Comparison of ENCODE assay signal across 16 cellular contexts in genomic region chr1:185648858-185649589, GRCh38.
"Had no signal": no experiment of that assay in that cellular context is flagged by ENCODE, and none has a peak within 500 bp of the region (broad histone marks: within the 10 kb centered on the region; RNA-seq: fewer than 3 reads in every experiment).

No MANE protein-coding gene starts in this region.

- H3K4me3 ChIP-seq: esophagus squamous epithelium, gastroesophageal sphincter, left ventricle myocardium inferior, lower lobe of right lung, tibial artery had no signal

- FAIRE-seq: colon, small intestine had no signal

- H3K4me3 Mint-ChIP-seq: dendritic cell treated with granulocyte-macrophage colony-stimulating factor and Interleukin-4, amounts not matched to agents 40 ng/mL and 50 ng/mL, for 4 days; effector memory CD8-positive, alpha-beta T cell; memory B cell; naive B cell had no signal

- H3K9me3 ChIP-seq: tibial artery had no signal

- H3K27ac ChIP-seq: esophagus squamous epithelium, gastroesophageal sphincter, left ventricle myocardium inferior, lower lobe of right lung, tibial artery had no signal

- H3K27me3 Mint-ChIP-seq: dendritic cell treated with granulocyte-macrophage colony-stimulating factor and Interleukin-4, amounts not matched to agents 40 ng/mL and 50 ng/mL, for 4 days; effector memory CD8-positive, alpha-beta T cell; memory B cell had no signal

- H3K36me3 ChIP-seq: esophagus squamous epithelium, gastroesophageal sphincter, left ventricle myocardium inferior, lower lobe of right lung, tibial artery had no signal

- H3K27me3 ChIP-seq: gastroesophageal sphincter, tibial artery had no signal

- DNase-seq: effector memory CD8-positive, alpha-beta T cell; esophagus squamous epithelium; foreskin fibroblast; glutamatergic neuron; islet precursor cell; left ventricle myocardium inferior; lower lobe of right lung; naive B cell; small intestine; stimulated activated CD4-positive, alpha-beta T cell treated with anti-CD3 and anti-CD28 coated beads, Interleukin-12 subunit alpha, Interleukin-12 subunit beta, amount 100 ng/mL, for 4 hours; stimulated activated naive CD4-positive, alpha-beta T cell treated with Interleukin-2 at 50 U/mL for 16 hours; tibial artery had no signal

- H3K9me3 Mint-ChIP-seq: effector memory CD8-positive, alpha-beta T cell had no signal

- H3K27ac Mint-ChIP-seq: dendritic cell treated with granulocyte-macrophage colony-stimulating factor and Interleukin-4, amounts not matched to agents 40 ng/mL and 50 ng/mL, for 4 days; effector memory CD8-positive, alpha-beta T cell; memory B cell had no signal

- H3K4me1 Mint-ChIP-seq: naive B cell had no signal
